In the genomic region with DNA sequence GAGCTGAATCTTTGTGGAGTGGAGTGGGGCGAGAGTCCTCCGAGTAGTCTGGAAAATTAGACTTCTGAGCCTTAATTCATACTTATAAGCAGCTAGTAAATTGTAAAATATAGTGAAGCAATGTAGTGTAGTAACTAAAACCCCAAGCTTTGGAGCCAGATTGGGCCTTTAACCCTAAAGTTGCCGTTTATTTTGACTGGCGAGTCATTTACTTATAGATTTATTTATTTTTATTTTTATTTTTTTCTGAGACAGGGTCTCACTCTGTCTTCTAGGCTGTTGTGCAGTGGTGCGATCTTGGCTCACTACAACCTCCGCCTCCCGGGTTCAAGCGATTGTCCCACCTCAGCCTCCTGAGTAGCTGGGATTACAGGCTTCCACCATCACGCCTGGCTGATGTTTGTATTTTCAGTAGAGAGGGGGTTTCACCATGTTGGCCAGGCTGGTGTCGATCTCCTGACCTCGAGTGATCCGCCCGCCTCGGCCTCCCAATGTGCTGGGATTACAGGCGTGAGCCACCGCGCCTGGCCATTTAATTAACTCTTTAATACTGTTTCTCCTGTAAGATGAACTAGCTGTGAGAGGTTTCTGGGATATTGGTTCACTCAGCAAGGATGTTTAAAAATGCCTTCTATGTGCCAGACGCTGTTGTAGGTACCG, we compare ENCODE assay signal across 8 cellular contexts. TPM values are rescaled to one million over a fixed set of nuclear protein-coding genes. Genes with fewer than 3 reads are reported as not detected.
DNase-seq lines count a peak whose midpoint lies in the region; ATAC-seq and TF ChIP-seq lines count a peak whose summit lies in the region.

No MANE protein-coding gene starts in this region.

- H3K9me3 Mint-ChIP-seq in naive B cell, result peaks cover 0 to 2% (median 0%) of the 10 kb centered on the region in 7 donors

- peak overlapping the region; percentile 94 to 98 (median 96) for H3K27ac Mint-ChIP-seq in naive B cell

- H2AFZ ChIP-seq in ACC112 (ENCODE audit: low read length, unreplicated experiment), result peak overlapping the region; percentile 47

- no peak for TF ChIP-seq CTCF in coronary artery (IDR thresholded peaks at IDR 0.05)

- DNase-seq in coronary artery (ENCODE audit: low spot score) (no peak), naive B cell (no peak), DMS114 treated with DMSO at 0.1 percent for 48 hours (lab: John Stamatoyannopoulos, UW; ENCODE audit: unreplicated experiment) (no peak), superior temporal gyrus (ENCODE audit: extremely low spot score) (no peak)

- H3K27me3 ChIP-seq in ACC112 (ENCODE audit: insufficient read depth, low read length), result no peaks in the 10 kb centered on the region

- H3K79me2 ChIP-seq in ACC112 (ENCODE audit: control insufficient read depth, insufficient read depth, low read length, unreplicated experiment), result peaks cover 37% of the 10 kb centered on the region

- peaks cover 38 to 53% (median 39%) of the 10 kb centered on the region in 3 donors for H3K4me1 Mint-ChIP-seq in naive B cell

- no peaks in the 10 kb centered on the region for H3K9me3 ChIP-seq in KOPT-K1 (ENCODE audit: insufficient read depth, low read length, poor library complexity, severe bottlenecking)

- no peaks in the 10 kb centered on the region for H3K27me3 Mint-ChIP-seq in naive B cell

- peak overlapping the region; percentile 93 to 98 (median 97) for H3K4me3 Mint-ChIP-seq in naive B cell

- no peak for ATAC-seq in naive B cell (ENCODE audit: low read depth in 2 of 2)
- ATAC-seq in HG03469 (IDR thresholded peaks at IDR 0.05; ENCODE audit: unreplicated experiment), result no peak
- ATAC-seq in GM21423 (IDR thresholded peaks at IDR 0.05; ENCODE audit: unreplicated experiment), result no peak

- H3K36me3 Mint-ChIP-seq in naive B cell, result peaks cover 18 to 19% of the 10 kb centered on the region in 2 donors

- H3K27ac ChIP-seq in ACC112 (ENCODE audit: low read depth, low read length) (peak overlapping the region; percentile 67; the same call in 1 of the 2 replicates), KOPT-K1 (ENCODE audit: low read depth, low read length, poor library complexity, severe bottlenecking) (peak overlapping the region; percentile 89), coronary artery (peak overlapping the region; percentile 69 to 92)

- H3K4me3 ChIP-seq in ACC112 (ENCODE audit: low read depth, low read length) (peak overlapping the region; percentile 100), coronary artery (peak overlapping the region; percentile 100)

- H3K36me3 ChIP-seq in ACC112 (ENCODE audit: insufficient read depth, low read length) (peaks cover 31% of the 10 kb centered on the region), KOPT-K1 (ENCODE audit: insufficient read depth, low read length) (peaks cover 41% of the 10 kb centered on the region)

- H3K4me1 ChIP-seq in ACC112 (ENCODE audit: control insufficient read depth, insufficient read depth, low read length, unreplicated experiment), result peaks cover 17% of the 10 kb centered on the region

RNA-seq across cellular contexts. Expression of gene RPS23, which starts 0.7 kb away (rescaled TPM):
- 1,000 to 10,000 TPM; 2,987 to 4,520 (median 3,845) TPM for polyA plus RNA-seq in naive B cell (ENCODE audit: low read depth in 6 of 6)
